ENCODE assay signal across 25 cellular contexts in the genomic region with DNA sequence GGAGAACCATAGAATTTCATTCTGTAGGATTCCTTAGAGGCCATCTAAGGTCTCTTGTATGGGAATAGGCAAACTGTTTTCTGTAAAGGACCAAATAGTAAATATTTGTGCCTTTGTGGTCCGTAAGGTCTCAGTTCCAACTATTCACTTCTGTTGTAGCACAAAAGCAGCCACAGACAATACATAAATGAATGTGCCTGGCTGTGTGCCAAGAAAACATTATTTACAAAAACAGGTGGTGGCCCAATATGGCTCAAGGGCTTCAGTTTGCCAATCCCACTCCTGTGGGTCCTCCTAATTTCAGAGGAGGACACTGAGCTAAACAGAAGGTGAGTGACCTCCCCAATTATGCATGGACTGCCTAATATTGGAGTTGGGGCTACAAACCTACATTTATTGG.
DNase-seq lines count a peak whose midpoint lies in the region; ATAC-seq and TF ChIP-seq lines count a peak whose summit lies in the region.
"Had no signal": no experiment of that assay in that cellular context is flagged by ENCODE, and none has a peak within 500 bp of the region (broad histone marks: within the 10 kb centered on the region; RNA-seq: fewer than 3 reads in every experiment).

No MANE protein-coding gene starts in this region.

- TF ChIP-seq CTCF in psoas muscle (IDR thresholded peaks at IDR 0.05) (no peak), osteocyte (IDR thresholded peaks at IDR 0.05) (no peak)

- peak overlapping the region; percentile 92 for H3K27ac ChIP-seq in psoas muscle
- H3K27ac ChIP-seq: GM23248, neural progenitor cell, testis had no signal

- H3K36me3 ChIP-seq in psoas muscle (ENCODE audit: insufficient read depth in 1 of 2, low read depth in 1 of 2): peaks cover 0 to 48% of the 10 kb centered on the region in 2 donors
- H3K36me3 ChIP-seq: neural progenitor cell had no signal

- H3K9me3 ChIP-seq in T-helper 17 cell (ENCODE audit: control insufficient read depth, low read length, poor library complexity, severe bottlenecking) (no peaks in the 10 kb centered on the region), psoas muscle (no peaks in the 10 kb centered on the region)
- H3K9me3 ChIP-seq: testis had no signal

- H3K4me3 Mint-ChIP-seq in T-helper 17 cell: no peak overlapping the region
- H3K4me3 Mint-ChIP-seq in osteocyte (ENCODE audit: unreplicated experiment): no peak overlapping the region
- H3K4me3 Mint-ChIP-seq: activated CD4-positive, alpha-beta T cell treated with anti-CD3 and anti-CD28 coated beads, Interleukin-2, amount 10 ng/mL, durations not matched to agents 7 days and 5 days; CD8-positive, alpha-beta T cell; mesothelial cell of epicardium; neural progenitor cell had no signal

- DNase-seq in COR-L47 (lab: John Stamatoyannopoulos, UW) (peak; percentile 75), NCI-H1092 treated with DMSO at 0.1 percent for 48 hours (lab: John Stamatoyannopoulos, UW) (peak; percentile 32), T-helper 17 cell (no peak), psoas muscle (no peak), NCI-H187 treated with DMSO at 0.1 percent for 48 hours (lab: John Stamatoyannopoulos, UW) (no peak), osteocyte (ENCODE audit: extremely low spot score, unreplicated experiment) (no peak)
- DNase-seq in activated effector memory CD4-positive, alpha-beta T cell treated with anti-CD3 and anti-CD28 coated beads, Interleukin-2, amount 50 U/mL, for 16 hours: no peak
- DNase-seq: activated CD4-positive, alpha-beta T cell treated with anti-CD3 and anti-CD28 coated beads, Interleukin-2, amount 10 ng/mL, durations not matched to agents 7 days and 5 days; activated CD8-positive, alpha-beta memory T cell treated with anti-CD3 and anti-CD28 coated beads, Interleukin-2, amount 50 U/mL, for 4 hours; activated gamma-delta T cell; amygdala; CD8-positive, alpha-beta T cell; DMS79 treated with DMSO at 0.1 percent for 48 hours; effector CD4-positive, alpha-beta T cell; GM23248; Karpas-422; NCI-H146; NCI-H526; OCI-M1; retina; SHP77 treated with DMSO at 0.1 percent for 48 hours; stimulated activated CD4-positive, alpha-beta T cell treated with anti-CD3 and anti-CD28 coated beads, Interleukin-15, amount 100 ng/mL, for 24 hours; testis had no signal

- ATAC-seq in T-helper 17 cell (no peak), psoas muscle (peak in 3 of 4 donors; percentile 16 to 38 (median 29))
- ATAC-seq: CD8-positive, alpha-beta T cell had no signal

- no peaks in the 10 kb centered on the region for H3K27me3 Mint-ChIP-seq in T-helper 17 cell
- no peaks in the 10 kb centered on the region for H3K27me3 Mint-ChIP-seq in osteocyte (ENCODE audit: unreplicated experiment)
- H3K27me3 Mint-ChIP-seq: activated CD4-positive, alpha-beta T cell treated with anti-CD3 and anti-CD28 coated beads, Interleukin-2, amount 10 ng/mL, durations not matched to agents 7 days and 5 days had no signal

- H3K27ac Mint-ChIP-seq in T-helper 17 cell: peak overlapping the region; percentile 71
- no peak overlapping the region for H3K27ac Mint-ChIP-seq in osteocyte (ENCODE audit: unreplicated experiment)
- H3K27ac Mint-ChIP-seq: activated CD4-positive, alpha-beta T cell treated with anti-CD3 and anti-CD28 coated beads, Interleukin-2, amount 10 ng/mL, durations not matched to agents 7 days and 5 days; CD8-positive, alpha-beta T cell had no signal

- WGBS in psoas muscle, 3 donors: 52 to 59% (median 59%) methylated on average over 1 of the region's 1 CpG

- H3K9me3 Mint-ChIP-seq in osteocyte (ENCODE audit: unreplicated experiment): no peaks in the 10 kb centered on the region
- H3K9me3 Mint-ChIP-seq: CD8-positive, alpha-beta T cell had no signal

- no peaks in the 10 kb centered on the region for H3K27me3 ChIP-seq in psoas muscle (ENCODE audit: insufficient read depth in 3 of 3, low read length in 2 of 3)
- H3K27me3 ChIP-seq: neural progenitor cell, testis had no signal

- H3K4me3 ChIP-seq in psoas muscle: no peak overlapping the region
- H3K4me3 ChIP-seq: GM23248, neural progenitor cell, testis had no signal

- H3K4me1 ChIP-seq in psoas muscle: peaks cover 54% of the 10 kb centered on the region
- H3K4me1 ChIP-seq: testis had no signal

- peaks cover 9% of the 10 kb centered on the region for H3K4me1 Mint-ChIP-seq in T-helper 17 cell
- peaks cover 11% of the 10 kb centered on the region for H3K4me1 Mint-ChIP-seq in osteocyte (ENCODE audit: unreplicated experiment)

- peaks cover 17% of the 10 kb centered on the region for H3K36me3 Mint-ChIP-seq in T-helper 17 cell (ENCODE audit: low read depth)
- peaks cover 15% of the 10 kb centered on the region for H3K36me3 Mint-ChIP-seq in osteocyte (ENCODE audit: unreplicated experiment)
- H3K36me3 Mint-ChIP-seq: mesothelial cell of epicardium, neural progenitor cell had no signal

- intact Hi-C loops in psoas muscle (cut with DNase I): no loop called here

Comparison
In these comparisons a context has a peak if more than half of its experiments do, and no peak if none do; other contexts are left out.
1. DNase-seq: peak in COR-L47 (single experiment) and NCI-H1092 treated with DMSO at 0.1 percent for 48 hours (single experiment); none in T-helper 17 cell (0 of 3), psoas muscle (0 of 2), NCI-H187 treated with DMSO at 0.1 percent for 48 hours (single experiment), osteocyte (single experiment) and activated effector memory CD4-positive, alpha-beta T cell treated with anti-CD3 and anti-CD28 coated beads, Interleukin-2, amount 50 U/mL, for 16 hours (single experiment).